Comparison of ENCODE assay signal across 8 cellular contexts in the genomic region with DNA sequence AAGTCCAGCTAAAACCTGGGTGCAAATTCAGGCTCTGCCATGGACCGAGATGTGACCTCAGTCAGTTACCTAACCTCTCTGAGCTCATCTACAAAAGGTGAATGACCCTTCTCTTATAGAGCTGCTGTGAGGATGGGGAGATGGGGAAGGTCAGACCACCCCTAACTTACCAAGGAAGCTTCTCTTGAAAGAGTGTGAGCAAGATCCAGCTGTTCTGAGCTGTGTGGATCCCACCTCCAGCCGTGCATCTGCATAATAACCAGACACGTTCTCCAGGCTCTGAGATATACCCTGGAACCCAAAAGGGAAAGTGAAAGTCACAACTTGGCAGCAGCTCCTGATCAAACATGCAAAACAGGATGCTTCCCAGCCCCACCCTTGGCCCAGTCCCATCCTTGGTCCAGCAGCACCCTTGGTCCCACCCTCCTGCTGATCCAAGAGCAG. TPM values are rescaled to one million over a fixed set of nuclear protein-coding genes. Genes with fewer than 3 reads are reported as not detected.
A peak's percentile ranks its signal among the peaks of the same experiment; 100 is the strongest.
DNase-seq lines count a peak whose midpoint lies in the region; ATAC-seq, FAIRE-seq and TF ChIP-seq lines count a peak whose summit lies in the region.

A gene with protein sequence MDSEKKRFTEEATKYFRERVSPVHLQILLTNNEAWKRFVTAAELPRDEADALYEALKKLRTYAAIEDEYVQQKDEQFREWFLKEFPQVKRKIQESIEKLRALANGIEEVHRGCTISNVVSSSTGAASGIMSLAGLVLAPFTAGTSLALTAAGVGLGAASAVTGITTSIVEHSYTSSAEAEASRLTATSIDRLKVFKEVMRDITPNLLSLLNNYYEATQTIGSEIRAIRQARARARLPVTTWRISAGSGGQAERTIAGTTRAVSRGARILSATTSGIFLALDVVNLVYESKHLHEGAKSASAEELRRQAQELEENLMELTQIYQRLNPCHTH (minus strand): TSS at position 257 of the 444 bp plus-strand sequence. CDS start 11,700 bp downstream, outside the sequence.

- DNase-seq in GM12892 (ENCODE audit: insufficient read length) (no peak), dedifferentiated amniotic fluid mesenchymal stem cell (ENCODE audit: extremely low spot score) (peak; percentile 28), aorta (peak in 1 of 2 donors; percentile 87), NCI-H1105 treated with DMSO at 0.1 percent for 48 hours (lab: John Stamatoyannopoulos, UW) (no peak), NCI-H524 (lab: John Stamatoyannopoulos, UW) (no peak)

- peak; percentile 70 for TF ChIP-seq POLR2A in GM12892 (IDR thresholded peaks at IDR 0.05; ENCODE audit: low read depth, low read length)

- no peaks in the 10 kb centered on the region for H3K36me3 ChIP-seq in muscle layer of colon (ENCODE audit: insufficient read depth, low read length)
- no peaks in the 10 kb centered on the region for H3K36me3 ChIP-seq in aorta (ENCODE audit: control insufficient read depth in 1 of 2, insufficient read depth in 2 of 2, low read length in 1 of 2)

- H3K9me3 ChIP-seq in muscle layer of colon (ENCODE audit: low read length) = no peaks in the 10 kb centered on the region
- H3K9me3 ChIP-seq in aorta (ENCODE audit: control insufficient read depth, low read length) = no peaks in the 10 kb centered on the region

- H3K27me3 ChIP-seq in muscle layer of colon (ENCODE audit: control insufficient read depth in 1 of 2, insufficient read depth in 2 of 2, low read length in 2 of 2) = no peaks in the 10 kb centered on the region
- H3K27me3 ChIP-seq in aorta (ENCODE audit: control insufficient read depth in 1 of 2, insufficient read depth in 2 of 2, low read length in 1 of 2) = no peaks in the 10 kb centered on the region

- 37 to 42% methylated on average over 3 of the region's 3 CpGs for WGBS in aorta, 2 donors

- peak; percentile 95 for FAIRE-seq in GM12892 (lab: Jason Lieb, UNC)

- intact Hi-C loops in T-helper 1 cell treated with Interleukin-12 subunit alpha and Interleukin-12 subunit beta and Interleukin-4 antibody, amounts not matched to agents 30 ng/mL and 1 ng/mL, for 36 hours (cut with micrococcal nuclease) = loop anchor here (1.0 to 5.0 kb wide), 6 partner anchors 20 to 513 kb away; partner anchors contain the start of genes APOL1, APOL2, APOL6 and MYH9
- intact Hi-C loops in aorta (cut with DNase I) = no loop called here

- ATAC-seq in aorta (ENCODE audit: low FRiP score) = peak; percentile 54
- no peak for ATAC-seq in GM21381 (IDR thresholded peaks at IDR 0.05; ENCODE audit: unreplicated experiment)

- H3K4me1 ChIP-seq in muscle layer of colon (ENCODE audit: insufficient read depth, low read length) (peaks cover 31% of the 10 kb centered on the region), aorta (ENCODE audit: control insufficient read depth in 1 of 2, insufficient read depth in 2 of 2, low read length in 2 of 2) (no peaks in the 10 kb centered on the region)

- H3K27ac ChIP-seq in muscle layer of colon (ENCODE audit: low read depth, low read length) (peak within 1 kb of the TSS; percentile 65), aorta (ENCODE audit: low read depth in 1 of 2, low read length in 2 of 2) (peak within 1 kb of the TSS in 1 of 2 donors; percentile 0)

- peak within 1 kb of the TSS; percentile 6 to 61 for H3K4me3 ChIP-seq in muscle layer of colon (ENCODE audit: low read depth in 1 of 2, low read length in 2 of 2)
- no peak within 1 kb of the TSS for H3K4me3 ChIP-seq in aorta (ENCODE audit: low read length in 2 of 2)

- peak within 1 kb of the TSS; percentile 32 for H3K9ac ChIP-seq in muscle layer of colon (ENCODE audit: low read length)

RNA-seq across cellular contexts. Expression of the gene that starts here (rescaled TPM):
- polyA plus RNA-seq in GM12892 (2012; ENCODE audit: missing spikeins) = 46.0 TPM
- total RNA-seq in T-helper 1 cell treated with Interleukin-12 subunit alpha and Interleukin-12 subunit beta and Interleukin-4 antibody, amounts not matched to agents 30 ng/mL and 1 ng/mL, for 36 hours = 221 and 234 TPM in 2 replicates
- total RNA-seq in aorta = 100 to 1,000 TPM in 1 of 2 donors, 10 to 100 TPM in 1; 67.7 to 113 TPM
- 10 to 100 TPM; 40.2 to 58.8 TPM for polyA plus RNA-seq in aorta

Comparison
In these comparisons a context has a peak if more than half of its experiments do, and no peak if none do; other contexts are left out.
1. H3K4me3 ChIP-seq: peak in muscle layer of colon (2 of 2); none in aorta (0 of 2).